12 cellular contexts compared by ENCODE assay signal in genomic region chr3:169929830-169930519, GRCh38. TPM values are rescaled to one million over a fixed set of nuclear protein-coding genes. Genes with fewer than 3 reads are reported as not detected.
A peak's percentile ranks its signal among the peaks of the same experiment; 100 is the strongest.
DNase-seq lines count a peak whose midpoint lies in the region; ATAC-seq and TF ChIP-seq lines count a peak whose summit lies in the region.
"Had no signal": no experiment of that assay in that cellular context is flagged by ENCODE, and none has a peak within 500 bp of the region (broad histone marks: within the 10 kb centered on the region; RNA-seq: fewer than 3 reads in every experiment).

No MANE protein-coding gene starts in this region.

- no peaks in the 10 kb centered on the region for H3K9me3 ChIP-seq in suprapubic skin
- H3K9me3 ChIP-seq: thoracic aorta had no signal

- H3K27ac ChIP-seq in suprapubic skin: no peak overlapping the region
- H3K27ac ChIP-seq: dorsolateral prefrontal cortex, thoracic aorta had no signal

- peak; percentile 37 for TF ChIP-seq CTCF in GM10248 (IDR thresholded peaks at IDR 0.05; ENCODE audit: control extremely low read depth, extremely low read depth, low read depth, missing control alignments)
- TF ChIP-seq CTCF in suprapubic skin (IDR thresholded peaks at IDR 0.05): no peak

- POLR2A ChIA-PET in GM10248 (lab: Yijun Ruan, JAX): no interaction called here

- 72% methylated on average over 3 of the region's 3 CpGs for WGBS in suprapubic skin

- H3K4me3 ChIP-seq in suprapubic skin: no peak overlapping the region
- H3K4me3 ChIP-seq: dorsolateral prefrontal cortex, thoracic aorta had no signal

- H3K36me3 ChIP-seq in suprapubic skin: no peaks in the 10 kb centered on the region
- H3K36me3 ChIP-seq: thoracic aorta had no signal

- DNase-seq in GM10248 (ENCODE audit: extremely low spot score): peak; percentile 45
- DNase-seq in M059J (ENCODE audit: low read depth): peak; percentile 18
- DNase-seq in erythroblast (lab: John Stamatoyannopoulos, UW): peak; percentile 92 to 95
- no peak for DNase-seq in suprapubic skin (ENCODE audit: low spot score in 2 of 2)
- DNase-seq in NCI-H1417 treated with DMSO at 0.1 percent for 48 hours (lab: John Stamatoyannopoulos, UW): no peak
- DNase-seq in stimulated activated CD4-positive, alpha-beta T cell treated with anti-CD3 and anti-CD28 coated beads, Interleukin-2, amount 100 ng/mL, for 24 hours: no peak
- DNase-seq: activated gamma-delta T cell, dorsolateral prefrontal cortex, NCI-H526 treated with DMSO at 0.1 percent for 48 hours had no signal

- no peak for TF ChIP-seq EP300 in suprapubic skin (IDR thresholded peaks at IDR 0.05)

- H3K27me3 ChIP-seq in suprapubic skin: peaks cover 9% of the 10 kb centered on the region

- ATAC-seq in GM18868 (IDR thresholded peaks at IDR 0.05; ENCODE audit: unreplicated experiment) (peak; percentile 32), HG03135 (IDR thresholded peaks at IDR 0.05; ENCODE audit: unreplicated experiment) (no peak)

- peak; percentile 38 for TF ChIP-seq POLR2A in erythroblast (IDR thresholded peaks at IDR 0.05; ENCODE audit: low read length)
- no peak for TF ChIP-seq POLR2A in suprapubic skin (IDR thresholded peaks at IDR 0.05)

- CTCF ChIA-PET in GM10248 (lab: Yijun Ruan, JAX): interaction anchor here (1.0 to 2.3 kb wide), 9 partner anchors 10 to 124 kb away, joined by 3 to 7 read pairs (median 4); partner anchors contain the start of genes SAMD7 and SEC62

- H3K4me1 ChIP-seq in suprapubic skin: no peaks in the 10 kb centered on the region

RNA-seq across cellular contexts. Expression of gene SAMD7, which starts 18.6 kb away (rescaled TPM):
- not detected in 2 replicates for total RNA-seq in M059J (2014; rRNA removed; shearing (Covaris generic))
- not detected for total RNA-seq in suprapubic skin
- total RNA-seq: thoracic aorta had no signal

RNA-seq across cellular contexts. Expression of gene SEC62, which starts 36.6 kb away (rescaled TPM):
- 33.0 and 33.9 TPM in 2 replicates for total RNA-seq in M059J (2014; rRNA removed; shearing (Covaris generic))
- total RNA-seq in suprapubic skin: 10 to 100 TPM; 18.3 to 35.3 (median 28.9) TPM

Comparison
In these comparisons a context has a peak if more than half of its experiments do, and no peak if none do; other contexts are left out.
1. DNase-seq: peak in GM10248 (single experiment), M059J (single experiment) and erythroblast (2 of 2); none in suprapubic skin (0 of 2), NCI-H1417 treated with DMSO at 0.1 percent for 48 hours (single experiment) and stimulated activated CD4-positive, alpha-beta T cell treated with anti-CD3 and anti-CD28 coated beads, Interleukin-2, amount 100 ng/mL, for 24 hours (0 of 2).